Comparison of ENCODE assay signal across 8 cellular contexts in genomic region chr11:99020324-99021225, GRCh38. TPM values are rescaled to one million over a fixed set of nuclear protein-coding genes. Genes with fewer than 3 reads are reported as not detected.
DNase-seq lines count a peak whose midpoint lies in the region; ATAC-seq and TF ChIP-seq lines count a peak whose summit lies in the region.

Gene CNTN5, plus strand, starts transcription at chr11:99020949.

- intact Hi-C loops in left cardiac atrium (cut with DNase I), result no loop called here

- no peak within 1 kb of the TSS for H3K4me3 ChIP-seq in parathyroid adenoma (ENCODE audit: low read depth, low read length)

- no peak within 1 kb of the TSS for H2AFZ ChIP-seq in parathyroid adenoma

- no peaks in the 10 kb centered on the region for H3K79me2 ChIP-seq in parathyroid adenoma

- H3K4me3 Mint-ChIP-seq in activated T-helper 17 cell treated with anti-CD3 and anti-CD28 coated beads, Interleukin-2, amount 50 U/mL, for 72 hours, result peak within 1 kb of the TSS; percentile 54

- no peaks in the 10 kb centered on the region for H3K4me1 Mint-ChIP-seq in activated T-helper 17 cell treated with anti-CD3 and anti-CD28 coated beads, Interleukin-2, amount 50 U/mL, for 72 hours

- peaks cover 30% of the 10 kb centered on the region for H3K27me3 Mint-ChIP-seq in activated T-helper 17 cell treated with anti-CD3 and anti-CD28 coated beads, Interleukin-2, amount 50 U/mL, for 72 hours

- no peak within 1 kb of the TSS for H3K27ac Mint-ChIP-seq in activated T-helper 17 cell treated with anti-CD3 and anti-CD28 coated beads, Interleukin-2, amount 50 U/mL, for 72 hours

- peak; percentile 37 for ATAC-seq in GM21390 (IDR thresholded peaks at IDR 0.05; ENCODE audit: unreplicated experiment)
- ATAC-seq in activated T-helper 17 cell treated with anti-CD3 and anti-CD28 coated beads, Interleukin-2, amount 50 U/mL, for 72 hours (replicated peaks), result peak; percentile 32
- peak; percentile 81 to 90 for ATAC-seq in left cardiac atrium
- no peak for ATAC-seq in HG03039 (IDR thresholded peaks at IDR 0.05; ENCODE audit: unreplicated experiment)
- no peak for ATAC-seq in HG02885 (IDR thresholded peaks at IDR 0.05; ENCODE audit: poor library complexity, unreplicated experiment)

- no peaks in the 10 kb centered on the region for H3K36me3 Mint-ChIP-seq in activated T-helper 17 cell treated with anti-CD3 and anti-CD28 coated beads, Interleukin-2, amount 50 U/mL, for 72 hours (ENCODE audit: low read depth)

- H3K9me3 Mint-ChIP-seq in activated T-helper 17 cell treated with anti-CD3 and anti-CD28 coated beads, Interleukin-2, amount 50 U/mL, for 72 hours, result no peaks in the 10 kb centered on the region

- no peaks in the 10 kb centered on the region for H3K27me3 ChIP-seq in parathyroid adenoma (ENCODE audit: control insufficient read depth, insufficient read depth, low read length)

- no peaks in the 10 kb centered on the region for H3K4me1 ChIP-seq in parathyroid adenoma

- H3K4me2 ChIP-seq in parathyroid adenoma (ENCODE audit: low read length), result peak within 1 kb of the TSS; percentile 47

- H3K27ac ChIP-seq in parathyroid adenoma, result no peak within 1 kb of the TSS

- H3K9ac ChIP-seq in parathyroid adenoma, result no peak within 1 kb of the TSS

- H3K9me3 ChIP-seq in parathyroid adenoma (ENCODE audit: control insufficient read depth, low read length), result no peaks in the 10 kb centered on the region

- TF ChIP-seq CTCF in parathyroid adenoma (IDR thresholded peaks at IDR 0.05), result no peak

- DNase-seq in Ammon's horn (ENCODE audit: low spot score) (peak; percentile 60), NCI-H345 treated with DMSO at 0.1 percent for 48 hours (lab: John Stamatoyannopoulos, UW; ENCODE audit: unreplicated experiment) (peak; percentile 64), left cardiac atrium (peak; percentile 40)

- no peaks in the 10 kb centered on the region for H3K36me3 ChIP-seq in parathyroid adenoma (ENCODE audit: control insufficient read depth, insufficient read depth, low read length)

RNA-seq across cellular contexts. Expression of gene CNTN5, which starts in this region (rescaled TPM):
- total RNA-seq in activated T-helper 17 cell treated with anti-CD3 and anti-CD28 coated beads, Interleukin-2, amount 50 U/mL, for 72 hours, result not detected
- total RNA-seq in left cardiac atrium, result under 1 TPM in 1 of 2 donors, not detected in 1; 0.34 TPM

Comparison
In these comparisons a context has a peak if more than half of its experiments do, and no peak if none do; other contexts are left out.
1. Peak in ATAC-seq in activated T-helper 17 cell treated with anti-CD3 and anti-CD28 coated beads, Interleukin-2, amount 50 U/mL, for 72 hours; RNA of the gene not detected or under 1 TPM.
2. Peak in DNase-seq and ATAC-seq in left cardiac atrium; RNA of the gene not detected or under 1 TPM.